ENCODE assay signal across 1 cellular context in genomic region chr5:50667079-50667652, GRCh38.
TF ChIP-seq lines count a peak whose summit lies in the region.

No MANE protein-coding gene starts in this region.

TF ChIP-seq in HEK293, 187 proteins besides CTCF, POLR2A, EP300 and RAD21 (continued from another document and continues in another):
- TF ChIP-seq ZNF324 (tag by site-specific recombination; IDR thresholded peaks at IDR 0.05), result no peak
- no peak for TF ChIP-seq ZNF596 (tag by site-specific recombination; IDR thresholded peaks at IDR 0.05)
- TF ChIP-seq ZNF777 (tag by site-specific recombination; IDR thresholded peaks at IDR 0.05; ENCODE audit: borderline replicate concordance), result no peak
- TF ChIP-seq ZNF26 (tag by site-specific recombination; IDR thresholded peaks at IDR 0.05), result no peak
- TF ChIP-seq ZNF585B (tag by site-specific recombination; IDR thresholded peaks at IDR 0.05), result no peak
- no peak for TF ChIP-seq ZNF148 (tag by site-specific recombination; IDR thresholded peaks at IDR 0.05; ENCODE audit: borderline replicate concordance)
- no peak for TF ChIP-seq GLIS2 (tag by site-specific recombination; IDR thresholded peaks at IDR 0.05)
- TF ChIP-seq ZNF645 (tag by site-specific recombination; IDR thresholded peaks at IDR 0.05), result no peak
- TF ChIP-seq ZNF785 (tag by site-specific recombination; IDR thresholded peaks at IDR 0.05), result no peak
- TF ChIP-seq ZEB2 (tag by site-specific recombination; IDR thresholded peaks at IDR 0.05), result no peak
- no peak for TF ChIP-seq ZNF202 (tag by site-specific recombination; IDR thresholded peaks at IDR 0.05; ENCODE audit: borderline replicate concordance)
- no peak for TF ChIP-seq ZNF654 (tag by site-specific recombination; IDR thresholded peaks at IDR 0.05; ENCODE audit: low read depth)
- no peak for TF ChIP-seq SALL2 (tag by site-specific recombination; IDR thresholded peaks at IDR 0.05; ENCODE audit: borderline replicate concordance)
- TF ChIP-seq ZNF211 (tag by site-specific recombination; IDR thresholded peaks at IDR 0.05; ENCODE audit: low read depth), result no peak
- TF ChIP-seq ZNF670 (tag by site-specific recombination; IDR thresholded peaks at IDR 0.05; ENCODE audit: low read depth), result no peak
- TF ChIP-seq ZBTB6 (tag by site-specific recombination; IDR thresholded peaks at IDR 0.05), result no peak
- no peak for TF ChIP-seq ZNF544 (tag by site-specific recombination; IDR thresholded peaks at IDR 0.05)
- TF ChIP-seq ZNF248 (tag by site-specific recombination; IDR thresholded peaks at IDR 0.05), result no peak
- no peak for TF ChIP-seq KLF16 (tag by site-specific recombination; IDR thresholded peaks at IDR 0.05)
- 0 out of 2 replicates have a peak, but pooled peaks have one; percentile 25 for TF ChIP-seq ZNF10 (tag by site-specific recombination; IDR thresholded peaks at IDR 0.05)
- TF ChIP-seq PATZ1 (tag by site-specific recombination; IDR thresholded peaks at IDR 0.05), result peak; percentile 59; the same call in 1 of the 2 replicates
- no peak for TF ChIP-seq ZSCAN16 (tag by site-specific recombination; IDR thresholded peaks at IDR 0.05)
- TF ChIP-seq ZBTB49 (tag by site-specific recombination; IDR thresholded peaks at IDR 0.05; ENCODE audit: low read depth), result no peak
- TF ChIP-seq ZNF37A (tag by site-specific recombination; IDR thresholded peaks at IDR 0.05), result no peak
- peak; percentile 65 for TF ChIP-seq HIC1 (tag by site-specific recombination; IDR thresholded peaks at IDR 0.05)
- TF ChIP-seq ZNF660 (tag by site-specific recombination; IDR thresholded peaks at IDR 0.05), result no peak
- no peak for TF ChIP-seq ZNF302 (tag by site-specific recombination; IDR thresholded peaks at IDR 0.05; ENCODE audit: low read depth)
- no peak for TF ChIP-seq PBX3 (CRISPR knock-in tag; IDR thresholded peaks at IDR 0.05)
- TF ChIP-seq ZBTB44 (tag by site-specific recombination; IDR thresholded peaks at IDR 0.05), result no peak
- TF ChIP-seq ZSCAN23 (tag by site-specific recombination; IDR thresholded peaks at IDR 0.05), result no peak
- no peak for TF ChIP-seq ZNF23 (tag by site-specific recombination; IDR thresholded peaks at IDR 0.05; ENCODE audit: borderline replicate concordance)
- TF ChIP-seq REPIN1 (tag by site-specific recombination; IDR thresholded peaks at IDR 0.05; ENCODE audit: low read depth), result no peak
- no peak for TF ChIP-seq ZNF19 (tag by site-specific recombination; IDR thresholded peaks at IDR 0.05; ENCODE audit: low read depth)
- TF ChIP-seq ZNF362 (tag by site-specific recombination; IDR thresholded peaks at IDR 0.05), result no peak
- TF ChIP-seq ZXDB (tag by site-specific recombination; IDR thresholded peaks at IDR 0.05), result peak; percentile 54
- no peak; the same call in 1 of the 2 replicates for TF ChIP-seq WT1 (tag by site-specific recombination; IDR thresholded peaks at IDR 0.05)
- TF ChIP-seq ZNF280D (tag by site-specific recombination; IDR thresholded peaks at IDR 0.05), result no peak
- no peak for TF ChIP-seq MZF1 (tag by site-specific recombination; IDR thresholded peaks at IDR 0.05; ENCODE audit: borderline replicate concordance)
- TF ChIP-seq ZNF114 (tag by site-specific recombination; IDR thresholded peaks at IDR 0.05), result no peak
- peak; percentile 85 for TF ChIP-seq ZNF600 (tag by site-specific recombination; IDR thresholded peaks at IDR 0.05)
- no peak; the same call in 1 of the 2 replicates for TF ChIP-seq ZNF423 (tag by site-specific recombination; IDR thresholded peaks at IDR 0.05)
- no peak for TF ChIP-seq ZNF514 (tag by site-specific recombination; IDR thresholded peaks at IDR 0.05)
